27 cellular contexts compared by ENCODE assay signal in the genomic region with DNA sequence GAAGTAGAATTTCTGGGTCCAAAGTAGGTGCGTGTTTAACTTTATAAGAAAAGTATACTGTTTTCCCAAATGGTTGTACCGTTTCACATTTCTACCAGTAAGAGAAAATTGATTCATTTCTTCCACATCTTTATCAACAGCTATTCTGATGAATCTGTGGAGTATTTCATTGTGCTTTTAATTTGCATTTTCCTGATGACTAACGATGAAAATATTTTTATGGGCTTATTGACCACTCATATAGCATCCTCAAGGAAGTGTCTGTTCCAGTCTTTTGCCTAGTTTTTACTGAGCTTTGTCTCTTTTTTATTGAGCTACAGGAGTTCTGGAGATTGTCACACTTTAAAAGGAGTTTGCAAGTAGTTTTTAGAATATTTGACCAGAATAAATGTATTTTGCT.
"Had no signal": no experiment of that assay in that cellular context is flagged by ENCODE, and none has a peak within 500 bp of the region (broad histone marks: within the 10 kb centered on the region; RNA-seq: fewer than 3 reads in every experiment).

No MANE protein-coding gene starts in this region.

- H3K9me3 ChIP-seq: adrenal gland, body of pancreas, SJSA1, SK-N-SH had no signal

- H3K4me1 ChIP-seq: adrenal gland, body of pancreas, breast epithelium had no signal

- H3K36me3 ChIP-seq: adrenal gland, breast epithelium, SJSA1 had no signal

- DNase-seq: activated CD4-positive, alpha-beta T cell treated with anti-CD3 and anti-CD28 coated beads for 36 hours; activated CD4-positive, alpha-beta T cell treated with anti-CD3 and anti-CD28 coated beads, Interleukin-2, amount 10 ng/mL, durations not matched to agents 7 days and 5 days; activated CD4-positive, alpha-beta T cell treated with anti-CD3 and anti-CD28 coated beads, Interleukin-2, amount 50 U/mL, for 48 hours; activated CD8-positive, alpha-beta memory T cell treated with anti-CD3 and anti-CD28 coated beads, Interleukin-2, amount 50 U/mL, for 4 hours; activated gamma-delta T cell treated with Interleukin-2 at 50 U/mL for 16 hours; activated naive CD4-positive, alpha-beta T cell treated with anti-CD3 and anti-CD28 coated beads for 36 hours; activated T-cell treated with anti-CD3 and anti-CD28 coated beads for 4 hours; activated T-cell treated with anti-CD3 and anti-CD28 coated beads, Interleukin-2, amount 50 U/mL, for 4 hours; adrenal gland; body of pancreas; caudate nucleus; cerebellar nuclear complex; NCI-H1105; NCI-H1417 treated with DMSO at 0.1 percent for 48 hours; NCI-H1694; NCI-H1930; NCI-H2081 treated with DMSO at 0.1 percent for 48 hours; NCI-H226; NCI-H446 treated with DMSO at 0.1 percent for 48 hours; NCI-H524; NCI-H69; SHP77 treated with DMSO at 0.1 percent for 48 hours; SK-N-SH had no signal

- H3K9me2 ChIP-seq: SK-N-SH had no signal

- H3K4me3 ChIP-seq: adrenal gland, body of pancreas, breast epithelium, SJSA1 had no signal

- H3K4me2 ChIP-seq: SK-N-SH had no signal

- H3K27ac ChIP-seq: adrenal gland, body of pancreas, breast epithelium, SJSA1 had no signal

- ATAC-seq: activated CD4-positive, alpha-beta T cell treated with anti-CD3 and anti-CD28 coated beads for 36 hours; activated CD4-positive, CD25-positive, alpha-beta regulatory T cell treated with anti-CD3 and anti-CD28 coated beads, Interleukin-2, amount 50 U/mL, for 24 hours; activated naive CD4-positive, alpha-beta T cell treated with anti-CD3 and anti-CD28 coated beads, Interleukin-2, amount 50 U/mL, for 72 hours; activated T-cell treated with anti-CD3 and anti-CD28 coated beads, Interleukin-2, amount 50 U/mL, for 4 hours; body of pancreas had no signal

- H3K9ac ChIP-seq: SK-N-SH had no signal

- H3K27me3 ChIP-seq: body of pancreas, SJSA1 had no signal
